In the genomic region with DNA sequence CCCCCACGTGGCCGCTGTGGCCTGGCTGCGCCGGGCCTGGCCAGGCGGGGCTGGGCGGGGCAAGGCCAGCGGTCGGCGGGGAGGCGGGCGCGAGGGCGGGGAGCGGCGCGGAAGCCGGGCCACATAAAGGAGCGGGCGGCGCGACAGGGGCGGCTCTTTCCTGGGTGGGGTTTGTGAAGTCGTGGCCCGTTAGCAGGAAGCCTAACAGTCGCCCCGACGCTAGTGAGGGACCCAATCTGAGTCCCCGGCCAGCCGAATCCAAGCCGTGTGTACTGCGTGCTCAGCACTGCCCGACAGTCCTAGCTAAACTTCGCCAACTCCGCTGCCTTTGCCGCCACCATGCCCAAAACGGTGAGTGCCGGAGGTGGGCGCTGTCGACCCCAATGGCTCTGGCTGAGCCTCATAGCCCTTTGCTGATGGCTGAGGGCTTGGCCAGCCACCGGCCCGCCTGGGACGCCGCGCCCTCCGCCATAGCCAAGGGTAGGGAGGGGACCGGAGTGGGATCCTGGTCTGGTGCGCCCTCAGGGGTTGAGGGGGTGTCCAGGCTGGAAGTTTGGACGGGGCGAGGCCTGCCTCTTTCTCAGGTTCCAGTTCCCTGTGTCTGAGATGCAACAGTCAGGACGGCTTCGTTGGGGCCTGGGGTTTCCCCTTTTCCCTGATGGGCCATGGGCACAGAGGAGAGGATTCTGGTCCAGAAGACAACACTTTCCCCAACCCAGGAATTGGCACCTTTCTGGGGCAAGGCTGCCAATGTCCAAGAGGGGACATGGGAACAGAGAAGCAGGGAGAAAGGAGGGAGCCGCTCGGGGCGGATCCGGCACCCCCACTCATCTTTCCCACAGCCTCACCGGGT, we compare ENCODE assay signal across 8 cellular contexts. TPM values are rescaled to one million over a fixed set of nuclear protein-coding genes. Genes with fewer than 3 reads are reported as not detected.
DNase-seq lines count a peak whose midpoint lies in the region; ATAC-seq and TF ChIP-seq lines count a peak whose summit lies in the region.

A gene (plus strand): TSS at position 152 of the 853 bp plus-strand sequence. CDS start 188 bp downstream, at position 340.

- H3K4me1 ChIP-seq in lung (ENCODE audit: control insufficient read depth in 2 of 2, insufficient read depth in 2 of 2, low read length in 2 of 2), result peaks cover 4 to 10% of the 10 kb centered on the region in 2 donors

- H3K9me3 ChIP-seq in lung (ENCODE audit: control insufficient read depth in 2 of 2, insufficient read depth in 1 of 2, low read length in 1 of 2), result no peaks in the 10 kb centered on the region

- H3K27me3 ChIP-seq in lung (ENCODE audit: control insufficient read depth, insufficient read depth), result no peaks in the 10 kb centered on the region

- peak within 1 kb of the TSS; percentile 97 for H3K4me3 Mint-ChIP-seq in activated CD4-positive, alpha-beta T cell treated with anti-CD3 and anti-CD28 coated beads, Interleukin-2, amount 10 ng/mL, durations not matched to agents 24 days and 14 days

- H3K27me3 Mint-ChIP-seq in activated CD4-positive, alpha-beta T cell treated with anti-CD3 and anti-CD28 coated beads, Interleukin-2, amount 10 ng/mL, durations not matched to agents 24 days and 14 days, result no peaks in the 10 kb centered on the region

- H3K27ac ChIP-seq in lung (ENCODE audit: low read depth in 1 of 2, low read length in 1 of 2), result peak within 1 kb of the TSS; percentile 95 to 98

- H3K27ac Mint-ChIP-seq in activated CD4-positive, alpha-beta T cell treated with anti-CD3 and anti-CD28 coated beads, Interleukin-2, amount 10 ng/mL, durations not matched to agents 24 days and 14 days, result peak within 1 kb of the TSS; percentile 97

- TF ChIP-seq CTCF in GM12864 (IDR thresholded peaks at IDR 0.05; ENCODE audit: low read depth, low read length, missing control alignments) (peak; percentile 14), NB4 (IDR thresholded peaks at IDR 0.05; ENCODE audit: low read depth, low read length) (peak; percentile 17), lung (IDR thresholded peaks at IDR 0.05; ENCODE audit: control extremely low read depth, extremely low read depth) (no peak)

- no peaks in the 10 kb centered on the region for H3K9me3 Mint-ChIP-seq in activated CD4-positive, alpha-beta T cell treated with anti-CD3 and anti-CD28 coated beads, Interleukin-2, amount 10 ng/mL, durations not matched to agents 24 days and 14 days

- TF ChIP-seq POLR2A in NB4 (IDR thresholded peaks at IDR 0.05; ENCODE audit: extremely low read depth, insufficient read length), result peak; percentile 52

- H3K36me3 Mint-ChIP-seq in activated CD4-positive, alpha-beta T cell treated with anti-CD3 and anti-CD28 coated beads, Interleukin-2, amount 10 ng/mL, durations not matched to agents 24 days and 14 days (ENCODE audit: low read depth), result peaks cover 39% of the 10 kb centered on the region

- DNase-seq in GM12864 (ENCODE audit: low read depth) (no peak), HCEC 1CT (peak; percentile 63), NB4 (ENCODE audit: low read depth) (peak; percentile 86), dedifferentiated amniotic fluid mesenchymal stem cell (ENCODE audit: extremely low spot score) (peak; percentile 30), lung (ENCODE audit: low spot score) (peak; percentile 78), KG1 (lab: John Stamatoyannopoulos, UW) (no peak)
- peak; percentile 93 for DNase-seq in activated CD4-positive, alpha-beta T cell treated with anti-CD3 and anti-CD28 coated beads, Interleukin-2, amount 10 ng/mL, durations not matched to agents 24 days and 14 days
- DNase-seq in stimulated activated CD4-positive, alpha-beta T cell treated with anti-CD3 and anti-CD28 coated beads, TNF-alpha, amount 100 ng/mL, for 48 hours (ENCODE audit: low read depth in 3 of 3), result peak; percentile 49 to 72 (median 58)

- peaks cover 30% of the 10 kb centered on the region for H3K4me1 Mint-ChIP-seq in activated CD4-positive, alpha-beta T cell treated with anti-CD3 and anti-CD28 coated beads, Interleukin-2, amount 10 ng/mL, durations not matched to agents 24 days and 14 days

- H3K36me3 ChIP-seq in lung (ENCODE audit: control insufficient read depth in 2 of 2, insufficient read depth in 2 of 2, low read length in 2 of 2), result no peaks in the 10 kb centered on the region

- ATAC-seq in lung (ENCODE audit: insufficient read depth, low FRiP score), result peak; percentile 88

- H3K4me3 ChIP-seq in GM12864 (ENCODE audit: low read depth, low read length) (peak within 1 kb of the TSS; percentile 92), NB4 (ENCODE audit: low read depth, low read length) (peak within 1 kb of the TSS; percentile 90), lung (peak within 1 kb of the TSS; percentile 78)

- WGBS in lung, 2 donors, result 0 to 48% methylated on average over 32 to 56 of the region's 56 CpGs

- intact Hi-C loops in activated CD4-positive, alpha-beta T cell treated with anti-CD3 and anti-CD28 coated beads, Interleukin-2, amount 10 ng/mL, durations not matched to agents 24 days and 14 days (cut with micrococcal nuclease), result loop anchor here (1.0 to 2.0 kb wide), 4 partner anchors 56 to 379 kb away; no protein-coding TSS in a partner anchor

RNA-seq across cellular contexts. Expression of the gene that starts here (rescaled TPM):
- total RNA-seq in activated CD4-positive, alpha-beta T cell treated with anti-CD3 and anti-CD28 coated beads, Interleukin-2, amount 10 ng/mL, durations not matched to agents 24 days and 14 days, result 480 and 482 TPM in 2 replicates
- 100 to 1,000 TPM; 228 to 399 TPM for total RNA-seq in lung
- 100 to 1,000 TPM; 168 to 371 TPM for polyA plus RNA-seq in lung

Comparison
In these comparisons a context has a peak if more than half of its experiments do, and no peak if none do; other contexts are left out.
1. DNase-seq: peak in HCEC 1CT (single experiment), NB4 (single experiment), activated CD4-positive, alpha-beta T cell treated with anti-CD3 and anti-CD28 coated beads, Interleukin-2, amount 10 ng/mL, durations not matched to agents 24 days and 14 days (single experiment), dedifferentiated amniotic fluid mesenchymal stem cell (single experiment), lung (single experiment) and stimulated activated CD4-positive, alpha-beta T cell treated with anti-CD3 and anti-CD28 coated beads, TNF-alpha, amount 100 ng/mL, for 48 hours (3 of 3); none in GM12864 (single experiment) and KG1 (single experiment).
2. Peak in every context shown above with its lines, with median percentiles within 50 percentile points of each other: H3K4me3 ChIP-seq.